In genomic region chr5:163105456-163105855, GRCh38 we compare ENCODE assay signal across 24 cellular contexts.
A peak's percentile ranks its signal among the peaks of the same experiment; 100 is the strongest.
DNase-seq lines count a peak whose midpoint lies in the region; ATAC-seq and TF ChIP-seq lines count a peak whose summit lies in the region.
"Had no signal": no experiment of that assay in that cellular context is flagged by ENCODE, and none has a peak within 500 bp of the region (broad histone marks: within the 10 kb centered on the region; RNA-seq: fewer than 3 reads in every experiment).

No MANE protein-coding gene starts in this region.

- H3K4me2 ChIP-seq in GM23248 (ENCODE audit: unreplicated experiment), result no peak overlapping the region

- no peak overlapping the region for H3K27ac ChIP-seq in GM23248
- no peak overlapping the region for H3K27ac ChIP-seq in RWPE1
- H3K27ac ChIP-seq: SJSA1, thoracic aorta, VCaP had no signal

- H3K9me2 ChIP-seq in GM23248 (ENCODE audit: insufficient read depth), result no peaks in the 10 kb centered on the region

- no peaks in the 10 kb centered on the region for H3K79me2 ChIP-seq in GM23248 (ENCODE audit: insufficient read depth)

- H3F3A ChIP-seq in GM23248 (ENCODE audit: insufficient read depth), result no peaks in the 10 kb centered on the region

- DNase-seq in GM23248 (peak; percentile 20), RWPE1 (ENCODE audit: low spot score) (peak; percentile 30), epithelial cell of esophagus (ENCODE audit: low read depth) (peak; percentile 72), occipital lobe (lab: John Stamatoyannopoulos, UW) (peak; percentile 18), H7 (no peak), GM13977 (ENCODE audit: low spot score) (no peak)
- DNase-seq in activated CD4-positive, alpha-beta T cell treated with anti-CD3 and anti-CD28 coated beads, Interleukin-2, amount 50 U/mL, for 1 hour, result no peak
- DNase-seq: activated CD4-positive, alpha-beta T cell treated with anti-CD3 and anti-CD28 coated beads, Interleukin-2, amount 50 U/mL, for 4 hours; activated CD8-positive, alpha-beta memory T cell treated with anti-CD3 and anti-CD28 coated beads, Interleukin-2, amount 50 U/mL, for 48 hours; activated effector memory CD4-positive, alpha-beta T cell treated with Interleukin-2 at 50 U/mL for 16 hours; GF-D8; kidney glomerular epithelial cell; mesenchymal stem cell; naive thymus-derived CD4-positive, alpha-beta T cell; NCI-H1417; NCI-H2171; NCI-H774; T-helper 2 cell had no signal

- 20 to 34% methylated on average over 2 of the region's 2 CpGs for WGBS in GM23248 (ENCODE audit: low coverage in 1 of 2, low lambda C conversion rate in 2 of 2, missing lambda C conversion rate in 2 of 2), 2 experiments

- H3K4me3 ChIP-seq in GM23248 (no peak overlapping the region), epithelial cell of esophagus (ENCODE audit: low read length) (no peak overlapping the region), H7 (ENCODE audit: insufficient read depth, low read depth, low read length) (no peak overlapping the region)
- H3K4me3 ChIP-seq: HAP-1, SJSA1, thoracic aorta had no signal

- POLR2A ChIA-PET in RWPE1 (lab: Yijun Ruan, JAX; ENCODE audit: low non-redundant PET), result no interaction called here

- TF ChIP-seq CTCF in RWPE1 (conservative IDR thresholded peaks at IDR 0.05; ENCODE audit: low read depth) (no peak), epithelial cell of esophagus (IDR thresholded peaks at IDR 0.05; ENCODE audit: insufficient read depth, low read depth, low read length, missing control alignments) (no peak), GM13977 (IDR thresholded peaks at IDR 0.05; ENCODE audit: extremely low read depth, insufficient read depth, missing control alignments) (no peak)

- no peak overlapping the region for H3K9ac ChIP-seq in GM23248

- H3K9me3 ChIP-seq in GM23248 (ENCODE audit: low read depth), result no peaks in the 10 kb centered on the region
- H3K9me3 ChIP-seq: HAP-1, SJSA1, thoracic aorta had no signal

- H3K27me3 ChIP-seq in GM23248 (replicated peaks; ENCODE audit: insufficient read depth) (no peaks in the 10 kb centered on the region), H7 (ENCODE audit: control insufficient read depth, insufficient read depth, low read length) (no peaks in the 10 kb centered on the region)
- H3K27me3 ChIP-seq: SJSA1 had no signal

- no peaks in the 10 kb centered on the region for H3K4me1 ChIP-seq in GM23248 (ENCODE audit: insufficient read depth)
- H3K4me1 ChIP-seq: HAP-1, SJSA1 had no signal

- in situ Hi-C loops in GM23248 (cut with MboI), result no loop called here
- in situ Hi-C loops in GM13977 (cut with MboI; ENCODE audit: low pct_unique_long_range_greater_than_20kb, low sequenced_read_pairs, unreplicated experiment), result no loop called here

- CTCF ChIA-PET in RWPE1 (lab: Yijun Ruan, JAX), result interaction anchor here (0.5 kb wide), 1 partner anchor 459 kb away, joined by 4 read pairs; no protein-coding TSS in a partner anchor

- no peaks in the 10 kb centered on the region for H4K20me1 ChIP-seq in GM23248 (ENCODE audit: insufficient read depth)

- H3K36me3 ChIP-seq in GM23248 (ENCODE audit: low read depth) (no peaks in the 10 kb centered on the region), H7 (replicated peaks; ENCODE audit: control insufficient read depth, insufficient read depth, low read length) (no peaks in the 10 kb centered on the region)
- H3K36me3 ChIP-seq: HAP-1, SJSA1, thoracic aorta had no signal

- no peak overlapping the region for H2AFZ ChIP-seq in GM23248

- no peak for ATAC-seq in GM21737 (IDR thresholded peaks at IDR 0.05; ENCODE audit: unreplicated experiment)
- ATAC-seq: naive thymus-derived CD4-positive, alpha-beta T cell; stimulated activated effector memory CD8-positive, alpha-beta T cell treated with anti-CD3 and anti-CD28 coated beads, Interleukin-12 subunit alpha, Interleukin-12 subunit beta, amount 100 ng/mL, for 72 hours had no signal

Comparison
In these comparisons a context has a peak if more than half of its experiments do, and no peak if none do; other contexts are left out.
1. DNase-seq: peak in GM23248 (single experiment), RWPE1 (single experiment), epithelial cell of esophagus (single experiment) and occipital lobe (single experiment); none in H7 (single experiment), GM13977 (single experiment) and activated CD4-positive, alpha-beta T cell treated with anti-CD3 and anti-CD28 coated beads, Interleukin-2, amount 50 U/mL, for 1 hour (single experiment).